16 cellular contexts compared by ENCODE assay signal in the genomic region with DNA sequence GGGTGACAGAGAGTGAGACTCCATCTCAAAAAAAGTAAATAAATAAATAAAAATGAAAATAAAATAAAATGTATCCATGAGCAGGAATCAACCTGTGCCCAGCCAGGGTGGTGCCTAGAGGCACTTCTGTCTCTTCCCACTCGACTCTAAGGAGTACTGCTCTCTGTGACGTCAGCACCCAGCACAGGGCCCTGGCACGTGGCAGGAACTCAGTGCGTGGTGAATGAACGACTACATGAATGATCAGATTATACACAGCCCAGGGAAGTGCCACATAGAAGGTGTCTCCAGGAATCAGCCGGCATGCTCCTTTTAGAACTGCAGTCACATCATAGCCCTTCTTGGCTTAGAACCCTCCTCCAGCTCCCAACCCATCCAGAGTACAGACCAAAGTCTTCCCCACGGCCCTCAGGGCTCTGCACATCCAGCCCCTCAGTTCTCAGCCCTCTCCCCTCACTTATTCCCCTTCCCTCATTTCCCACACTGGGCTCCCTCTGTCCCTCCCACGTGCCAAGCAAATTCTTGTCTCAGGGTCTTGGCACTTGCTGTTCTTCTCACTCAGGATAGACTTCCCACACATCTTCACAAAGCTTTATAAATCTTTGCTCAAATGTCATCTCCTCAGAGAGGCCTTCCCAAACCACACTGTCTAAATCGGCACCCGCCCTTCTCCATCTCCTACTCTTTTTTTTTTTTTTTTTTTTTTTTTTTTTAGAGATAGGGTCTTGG. TPM values are rescaled to one million over a fixed set of nuclear protein-coding genes. Genes with fewer than 3 reads are reported as not detected.
"Had no signal": no experiment of that assay in that cellular context is flagged by ENCODE, and none has a peak within 500 bp of the region (broad histone marks: within the 10 kb centered on the region; RNA-seq: fewer than 3 reads in every experiment).

No MANE protein-coding gene starts in this region.

- H3K27me3 ChIP-seq: ascending aorta, esophagus muscularis mucosa had no signal

- DNase-seq: activated CD4-positive, alpha-beta T cell treated with anti-CD3 and anti-CD28 coated beads, Interleukin-2, amount 10 ng/mL, durations not matched to agents 7 days and 5 days; activated CD8-positive, alpha-beta memory T cell treated with anti-CD3 and anti-CD28 coated beads, Interleukin-2, amount 50 U/mL, for 4 hours; activated naive CD4-positive, alpha-beta T cell treated with anti-CD3 and anti-CD28 coated beads for 36 hours; activated T-cell treated with anti-CD3 and anti-CD28 coated beads, Interleukin-2, amount 50 U/mL, for 4 hours; effector CD8-positive, alpha-beta T cell; immature natural killer cell; left ventricle myocardium superior; mucosa of descending colon; naive thymus-derived CD4-positive, alpha-beta T cell; right cardiac atrium; stimulated activated CD4-positive, alpha-beta T cell treated with anti-CD3 and anti-CD28 coated beads, Interleukin-2, amount 100 ng/mL, for 24 hours; T-cell; T1000 had no signal

- ATAC-seq: activated T-cell treated with anti-CD3 and anti-CD28 coated beads, Interleukin-2, amount 50 U/mL, for 4 hours; left ventricle myocardium superior; mucosa of descending colon; naive thymus-derived CD4-positive, alpha-beta T cell; right cardiac atrium; T-cell had no signal

- H3K27ac ChIP-seq: ascending aorta, esophagus muscularis mucosa had no signal

- H3K9me3 ChIP-seq: ascending aorta, esophagus muscularis mucosa, mucosa of descending colon had no signal

- H3K4me3 ChIP-seq: ascending aorta, esophagus muscularis mucosa, mucosa of descending colon had no signal

RNA-seq across cellular contexts. Expression of a gene that starts 19.9 kb away (rescaled TPM):
- total RNA-seq: ascending aorta, skeletal muscle tissue had no signal
- polyA plus RNA-seq: immature natural killer cell had no signal

RNA-seq across cellular contexts. Expression of a gene that starts 25.6 kb away (rescaled TPM):
- total RNA-seq: ascending aorta had no signal

RNA-seq across cellular contexts. Expression of a gene that starts 26.2 kb away (rescaled TPM):
- total RNA-seq: ascending aorta had no signal
